In the genomic region with DNA sequence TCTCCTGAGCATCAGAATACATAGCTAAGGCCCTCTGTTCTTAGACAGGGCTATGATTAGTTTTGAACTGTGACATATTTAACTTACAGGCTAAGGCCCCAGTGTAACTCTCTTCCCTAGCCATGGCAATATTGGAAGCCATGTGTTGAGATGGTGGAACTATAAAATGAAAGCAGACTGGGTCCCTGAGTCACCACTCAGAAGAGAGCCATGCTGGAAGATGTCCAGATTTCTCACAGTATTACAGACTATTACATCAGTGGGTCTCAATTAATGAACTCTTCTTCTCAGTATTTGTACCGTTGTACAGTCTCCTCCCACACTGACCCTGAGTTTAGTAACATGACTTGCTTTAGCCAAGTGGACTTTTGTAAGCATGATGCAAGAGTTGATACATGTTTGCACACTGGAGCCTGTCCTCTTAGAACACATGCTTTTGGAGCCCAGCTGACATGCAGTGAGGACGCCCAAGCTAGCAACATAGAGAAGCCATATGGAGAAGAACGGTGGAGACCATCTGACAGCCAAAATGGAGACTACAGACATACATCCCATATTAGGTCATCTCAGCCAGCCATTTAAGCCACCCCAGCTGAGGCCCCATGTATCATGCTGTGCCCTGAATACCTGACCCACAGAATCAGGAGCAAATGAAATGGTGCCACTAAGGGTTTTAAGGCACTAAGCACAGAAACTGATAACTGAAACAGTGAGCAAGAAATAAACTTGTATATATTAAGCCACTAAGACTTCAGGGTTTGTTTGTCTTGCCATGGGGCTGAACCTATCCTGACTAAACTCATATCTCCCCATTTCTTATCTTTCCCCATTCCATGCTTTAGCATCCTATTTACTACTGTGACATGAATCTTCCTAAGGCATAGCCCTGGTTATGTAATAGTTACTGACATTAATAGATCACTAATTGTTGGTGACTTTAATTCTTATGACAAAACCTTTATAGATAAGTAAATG, we compare ENCODE assay signal across 12 cellular contexts. TPM values are rescaled to one million over a fixed set of nuclear protein-coding genes. Genes with fewer than 3 reads are reported as not detected.
DNase-seq lines count a peak whose midpoint lies in the region; ATAC-seq, FAIRE-seq and TF ChIP-seq lines count a peak whose summit lies in the region.
"Had no signal": no experiment of that assay in that cellular context is flagged by ENCODE, and none has a peak within 500 bp of the region (broad histone marks: within the 10 kb centered on the region; RNA-seq: fewer than 3 reads in every experiment).

No MANE protein-coding gene starts in this region.

- H4K8ac ChIP-seq in IMR-90 (ENCODE audit: low read depth in 2 of 2, low read length in 2 of 2): no peak overlapping the region

- H3K4me1 ChIP-seq in IMR-90 (ENCODE audit: control insufficient read depth, insufficient read depth, low read length) (no peaks in the 10 kb centered on the region), breast epithelium (no peaks in the 10 kb centered on the region), HepG2 (ENCODE audit: insufficient read depth, low read length) (peaks cover 60% of the 10 kb centered on the region)

- no peak overlapping the region for H2AK9ac ChIP-seq in IMR-90 (replicated peaks; ENCODE audit: low read depth, low read length, poor library complexity)

- dilution Hi-C loops in IMR-90 (cut with HindIII; ENCODE audit: low sequenced_read_pairs, unreplicated experiment): no loop called here

- TF ChIP-seq RAD21 in IMR-90 (IDR thresholded peaks at IDR 0.05; ENCODE audit: low read length) (no peak), HepG2 (CRISPR knock-in tag; IDR thresholded peaks at IDR 0.05) (0 out of 2 replicates have a peak, but pooled peaks have one; percentile 17)

- no peaks in the 10 kb centered on the region for H3K79me2 ChIP-seq in HepG2 (ENCODE audit: insufficient read depth, low read length)

- FAIRE-seq in HepG2 (lab: Jason Lieb, UNC): peak; percentile 93

- H3K56ac ChIP-seq in IMR-90 (ENCODE audit: extremely low read depth, insufficient read depth, low read length): no peak overlapping the region

- H2AK5ac ChIP-seq in IMR-90 (ENCODE audit: low read depth, low read length): no peak overlapping the region

- TF ChIP-seq CTCF in IMR-90 (conservative IDR thresholded peaks at IDR 0.05; ENCODE audit: low read depth, low read length) (no peak), breast epithelium (IDR thresholded peaks at IDR 0.05) (no peak), HepG2 (CRISPR knock-in tag; IDR thresholded peaks at IDR 0.05) (no peak)

- no CpG with 5 or more reads among the region's 3 CpGs for WGBS in IMR-90 (ENCODE audit: extremely low coverage in 2 of 2, insufficient read length in 1 of 2), 2 experiments
- WGBS in HepG2 (ENCODE audit: low lambda C conversion rate): 22% methylated on average over 3 of the region's 3 CpGs

- no peak overlapping the region for H3K23ac ChIP-seq in IMR-90 (ENCODE audit: low read depth, low read length)

- H4K20me1 ChIP-seq in IMR-90 (ENCODE audit: insufficient read depth, low read length) (no peaks in the 10 kb centered on the region), HepG2 (ENCODE audit: insufficient read depth, low read length) (no peaks in the 10 kb centered on the region)

- DNase-seq in AG08395 (ENCODE audit: low spot score): peak; percentile 67
- DNase-seq in IMR-90: peak; percentile 30
- no peak for DNase-seq in breast epithelium (ENCODE audit: low spot score in 2 of 2)
- peak; percentile 99 for DNase-seq in HepG2 (ENCODE audit: low spot score)
- DNase-seq in NCI-H146 treated with DMSO at 0.1 percent for 48 hours (lab: John Stamatoyannopoulos, UW; ENCODE audit: unreplicated experiment): no peak
- DNase-seq in NCI-H1694 (lab: John Stamatoyannopoulos, UW): no peak
- no peak for DNase-seq in superior temporal gyrus (ENCODE audit: extremely low spot score)
- DNase-seq: activated CD4-positive, alpha-beta T cell treated with anti-CD3 and anti-CD28 coated beads for 1 hour; CD4-positive, alpha-beta T cell; midbrain had no signal

- H3K14ac ChIP-seq in IMR-90 (replicated peaks; ENCODE audit: low read depth, low read length): no peak overlapping the region

- no peak overlapping the region for H2BK20ac ChIP-seq in IMR-90 (ENCODE audit: low read depth, low read length)

- H3K9me1 ChIP-seq in IMR-90 (ENCODE audit: insufficient read depth, low read length): no peaks in the 10 kb centered on the region

- no peak overlapping the region for H2BK15ac ChIP-seq in IMR-90 (ENCODE audit: low read depth, low read length)

- CTCF ChIA-PET in IMR-90 (lab: Yijun Ruan, JAX) (no interaction called here), HepG2 (lab: Yijun Ruan, JAX; ENCODE audit: low intra/inter-chr PET ratio, low total read pairs) (interaction anchor here (0.9 kb wide), 1 partner anchor 50 kb away, joined by 3 read pairs; no protein-coding TSS in a partner anchor)

- no peak overlapping the region for H3K4me2 ChIP-seq in IMR-90 (ENCODE audit: low read depth, low read length)
- H3K4me2 ChIP-seq in HepG2 (ENCODE audit: low read depth, low read length): peak overlapping the region; percentile 32

- no peak for TF ChIP-seq POLR2A in IMR-90 (IDR thresholded peaks at IDR 0.05; ENCODE audit: low read depth, low read length)
- no peak for TF ChIP-seq POLR2A in breast epithelium (IDR thresholded peaks at IDR 0.05)
- TF ChIP-seq POLR2A in HepG2 (IDR thresholded peaks at IDR 0.05; ENCODE audit: insufficient read depth in 1 of 2, low read depth in 2 of 2, low read length in 2 of 2): 0 out of 4 replicates have a peak, but pooled peaks of 1 of the 2 experiments have one; percentile 25

- H3K18ac ChIP-seq in IMR-90 (ENCODE audit: low read depth, low read length): no peak overlapping the region

- H3K9ac ChIP-seq in IMR-90 (ENCODE audit: low read depth, low read length) (no peak overlapping the region), HepG2 (ENCODE audit: insufficient read depth, low read depth, low read length) (peak overlapping the region; percentile 45)

- no peak overlapping the region for H2BK120ac ChIP-seq in IMR-90 (ENCODE audit: low read depth, low read length)

- no peak overlapping the region for H3K4ac ChIP-seq in IMR-90 (ENCODE audit: low read depth, low read length)

- BruUV-seq in IMR-90 (replicated peaks; lab: Mats Ljungman, UMichigan) (no TSS peak), HepG2 (replicated peaks; lab: Mats Ljungman, UMichigan) (TSS peak; percentile 64)

- no peaks in the 10 kb centered on the region for H3K9me3 ChIP-seq in IMR-90 (ENCODE audit: control insufficient read depth, insufficient read depth, low read length)
- no peaks in the 10 kb centered on the region for H3K9me3 ChIP-seq in breast epithelium
- H3K9me3 ChIP-seq in HepG2 (ENCODE audit: low read length): no peaks in the 10 kb centered on the region

- TF ChIP-seq EP300 in HepG2 (IDR thresholded peaks at IDR 0.05; ENCODE audit: low read depth in 2 of 2, low read length in 2 of 2) (peak; percentile 71 to 96; a peak in 3 of 4 replicates), HepG2 (CRISPR knock-in tag; IDR thresholded peaks at IDR 0.05; ENCODE audit: borderline replicate concordance) (peak; percentile 97)

- intact Hi-C loops in IMR-90 (cut with micrococcal nuclease) (no loop called here), breast epithelium (cut with DNase I; ENCODE audit: low total_unique reads) (no loop called here), HepG2 (cut with micrococcal nuclease; ENCODE audit: unreplicated experiment) (loop anchor here (1.0 to 10.0 kb wide), 2 partner anchors 49 to 181 kb away; a partner anchor contains a TSS)

- no peaks in the 10 kb centered on the region for H3K79me1 ChIP-seq in IMR-90 (ENCODE audit: low read depth in 1 of 2, low read length in 2 of 2)

- no peak overlapping the region for H4K5ac ChIP-seq in IMR-90 (ENCODE audit: low read depth, low read length)

- no peaks in the 10 kb centered on the region for H3K27me3 ChIP-seq in IMR-90 (ENCODE audit: control insufficient read depth, insufficient read depth, low read length)
- H3K27me3 ChIP-seq in breast epithelium: no peaks in the 10 kb centered on the region
- H3K27me3 ChIP-seq in HepG2 (ENCODE audit: control insufficient read depth in 1 of 2, insufficient read depth in 2 of 2, low read length in 2 of 2): no peaks in the 10 kb centered on the region

- ATAC-seq in IMR-90 (ENCODE audit: low read depth) (no peak), HepG2 (peak; percentile 74), GM21526 (IDR thresholded peaks at IDR 0.05; ENCODE audit: low FRiP score, unreplicated experiment) (no peak)
- ATAC-seq: activated naive CD4-positive, alpha-beta T cell treated with anti-CD3 and anti-CD28 coated beads, Interleukin-2, amount 50 U/mL, for 72 hours had no signal

- no peak overlapping the region for H4K91ac ChIP-seq in IMR-90 (ENCODE audit: insufficient read depth, low read depth, low read length)

- H3K27ac ChIP-seq in IMR-90 (ENCODE audit: insufficient read depth, low read length) (no peak overlapping the region), breast epithelium (peak overlapping the region; percentile 10 to 55), HepG2 (ENCODE audit: extremely low read length, insufficient read depth, low read length) (peak overlapping the region; percentile 76)

- H2AFZ ChIP-seq in IMR-90 (replicated peaks; ENCODE audit: low read length, poor library complexity): no peak overlapping the region
- no peak overlapping the region for H2AFZ ChIP-seq in HepG2 (ENCODE audit: low read length)

- H3K4me3 ChIP-seq in IMR-90 (ENCODE audit: insufficient read depth, low read depth, low read length) (no peak overlapping the region), breast epithelium (no peak overlapping the region), HepG2 (replicated peaks in 1 of 3; ENCODE audit: insufficient read depth in 1 of 3, low read depth in 2 of 3, low read length in 3 of 3) (no peak overlapping the region)

- in situ Hi-C loops in IMR-90 (cut with MboI; ENCODE audit: low sequenced_read_pairs): no loop called here
- in situ Hi-C loops in HepG2 (cut with HindIII; ENCODE audit: extremely low pct_ligation_motif_present, low pct_unique_long_range_greater_than_20kb): no loop called here

- no peaks in the 10 kb centered on the region for H3K36me3 ChIP-seq in IMR-90 (ENCODE audit: control insufficient read depth, insufficient read depth, low read length)
- no peaks in the 10 kb centered on the region for H3K36me3 ChIP-seq in breast epithelium
- H3K36me3 ChIP-seq in HepG2 (replicated peaks in 1 of 2; ENCODE audit: control insufficient read depth in 1 of 2, insufficient read depth in 2 of 2, low read length in 2 of 2): no peaks in the 10 kb centered on the region

- POLR2A ChIA-PET in IMR-90 (lab: Charles Lee; ENCODE audit: unreplicated experiment): no interaction called here
- POLR2A ChIA-PET in HepG2 (lab: Yijun Ruan, JAX): interaction anchor here (1.0 to 1.1 kb wide), 3 partner anchors 13 to 65 kb away, joined by 3 to 5 read pairs (median 4); no protein-coding TSS in a partner anchor

- H2BK5ac ChIP-seq in IMR-90 (ENCODE audit: low read depth, low read length, poor library complexity, severe bottlenecking): no peak overlapping the region

RNA-seq across cellular contexts. Expression of a gene that starts 24.4 kb away (rescaled TPM):
- total RNA-seq in IMR-90 (2012; rRNA removed) (not detected in 2 replicates), breast epithelium (10 to 100 TPM in 2 of 3 donors, 1 to 10 TPM in 1; 5.9 to 60.0 (median 34.1) TPM), HepG2 (2016; rRNA removed; fragmentation: Illumina TruSeq; extraction: Trizol) (0.42 and 0.49 TPM in 2 replicates)
- polyA plus RNA-seq in IMR-90 (2012; rRNA removed) (not detected in 2 replicates), HepG2 (2011; rRNA removed) (1.9 and 3.5 TPM in 2 replicates)
- polyA plus RNA-seq in IMR-90 (2012; cell fraction: cytosol; rRNA removed): not detected in 2 replicates
- polyA plus RNA-seq in IMR-90 (2012; cell fraction: nucleus; rRNA removed; ENCODE audit: low replicate concordance): 0.02 TPM in 1 of 2 replicates, not detected in the other
- total RNA-seq in HepG2 (2016; cell fraction: cytosol; rRNA removed; fragmentation: Illumina TruSeq; extraction: Trizol; ENCODE audit: low read depth): not detected in 2 replicates
- 0.28 and 0.51 TPM in 2 replicates for total RNA-seq in HepG2 (2016; cell fraction: insoluble cytoplasmic fraction; rRNA removed; fragmentation: Illumina TruSeq; extraction: Trizol)
- total RNA-seq in HepG2 (2016; cell fraction: membrane; rRNA removed; fragmentation: Illumina TruSeq; extraction: Trizol): 0.14 and 0.28 TPM in 2 replicates
- 0.22 and 0.37 TPM in 2 replicates for total RNA-seq in HepG2 (2016; cell fraction: nucleus; rRNA removed; fragmentation: Illumina TruSeq; extraction: Trizol)
- 1.4 and 3.5 TPM in 2 replicates for polyA plus RNA-seq in HepG2 (2011; cell fraction: cytosol; rRNA removed)
- 1.2 and 1.9 TPM in 2 replicates for polyA plus RNA-seq in HepG2 (2011; cell fraction: nucleus; rRNA removed)
- 5.0 and 5.5 TPM in 2 replicates for polyA plus RNA-seq in HepG2 (2012)
- 0.06 TPM in 2 replicates for polyA plus RNA-seq in HepG2 (2016; cell fraction: cytosol; fragmentation: Illumina TruSeq; extraction: Trizol; ENCODE audit: low read depth)
- polyA plus RNA-seq in HepG2 (2016; cell fraction: insoluble cytoplasmic fraction; fragmentation: Illumina TruSeq; extraction: Trizol; ENCODE audit: low read depth): 0.42 and 0.59 TPM in 2 replicates
- 0.08 and 0.22 TPM in 2 replicates for polyA plus RNA-seq in HepG2 (2016; cell fraction: membrane; fragmentation: Illumina TruSeq; extraction: Trizol; ENCODE audit: low read depth)
- polyA plus RNA-seq in HepG2 (2016; cell fraction: nucleus; fragmentation: Illumina TruSeq; extraction: Trizol; ENCODE audit: insufficient read depth, low read depth): 0.28 and 0.34 TPM in 2 replicates
- polyA minus RNA-seq in HepG2 (2011; rRNA and poly(A)+ RNA removed; ENCODE audit: low replicate concordance): 0.58 and 4.3 TPM in 2 replicates
- 1.5 and 2.6 TPM in 2 replicates for polyA minus RNA-seq in HepG2 (2011; cell fraction: cytosol; rRNA and poly(A)+ RNA removed)
- 3.3 and 6.3 TPM in 2 replicates for polyA minus RNA-seq in HepG2 (2011; cell fraction: nucleus; rRNA and poly(A)+ RNA removed)
- total RNA-seq: activated naive CD4-positive, alpha-beta T cell treated with anti-CD3 and anti-CD28 coated beads, Interleukin-2, amount 50 U/mL, for 72 hours; CD4-positive, alpha-beta T cell had no signal

Comparison
In these comparisons a context has a peak if more than half of its experiments do, and no peak if none do; other contexts are left out.
1. DNase-seq: peak in AG08395 (single experiment), IMR-90 (single experiment) and HepG2 (single experiment); none in breast epithelium (0 of 2), NCI-H146 treated with DMSO at 0.1 percent for 48 hours (single experiment), NCI-H1694 (single experiment) and superior temporal gyrus (single experiment).